In the genomic region with DNA sequence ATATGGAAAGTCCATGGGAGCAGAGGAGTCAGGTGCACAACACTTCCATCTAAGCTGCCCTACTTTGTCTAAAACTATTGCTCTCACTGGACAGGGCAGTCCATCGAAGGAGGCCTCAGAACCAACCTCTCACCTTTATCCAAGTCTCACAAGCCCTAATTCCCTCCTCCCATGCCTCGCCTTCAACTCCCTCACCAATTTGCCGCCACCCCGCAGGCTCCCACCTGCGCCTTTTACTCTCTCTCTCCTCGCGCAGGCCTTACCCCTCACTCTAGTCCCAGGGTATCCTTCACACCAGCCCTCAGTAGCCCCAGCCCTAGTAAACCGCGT, we compare ENCODE assay signal across 8 cellular contexts. TPM values are rescaled to one million over a fixed set of nuclear protein-coding genes. Genes with fewer than 3 reads are reported as not detected.
DNase-seq lines count a peak whose midpoint lies in the region; ATAC-seq and TF ChIP-seq lines count a peak whose summit lies in the region.

No MANE protein-coding gene starts in this region.

- POLR2A ChIA-PET in activated CD4-positive, alpha-beta T cell treated with anti-CD3 and anti-CD28 coated beads for 36 hours (lab: Charles Lee) = interaction anchor here (1.0 to 1.3 kb wide), 2 partner anchors 169 to 248 kb away, joined by 3 read pairs; partner anchors contain the start of gene TIMM10B
- POLR2A ChIA-PET in T-cell (lab: Charles Lee) = interaction anchor here in 1 of 2 donors (0.6 kb wide), 1 partner anchor 116 kb away, joined by 3 read pairs; no protein-coding TSS in a partner anchor

- no peak for ATAC-seq in activated CD4-positive, alpha-beta T cell treated with anti-CD3 and anti-CD28 coated beads for 36 hours
- ATAC-seq in T-cell (replicated peaks in 1 of 4) = no peak
- peak in 1 of 8 donors; percentile 0 for ATAC-seq in heart right ventricle
- no peak for ATAC-seq in GM19351 (IDR thresholded peaks at IDR 0.05; ENCODE audit: unreplicated experiment)

- peak overlapping the region; percentile 52 to 84 (median 74) for H3K4me3 ChIP-seq in heart right ventricle
- peak overlapping the region; percentile 84 for H3K4me3 ChIP-seq in smooth muscle cell

- H3K36me3 Mint-ChIP-seq in activated CD4-positive, alpha-beta T cell treated with anti-CD3 and anti-CD28 coated beads for 36 hours (ENCODE audit: low read depth) = no peaks in the 10 kb centered on the region
- peaks cover 7% of the 10 kb centered on the region for H3K36me3 Mint-ChIP-seq in T-cell

- intact Hi-C loops in activated CD4-positive, alpha-beta T cell treated with anti-CD3 and anti-CD28 coated beads for 36 hours (cut with DNase I, micrococcal nuclease) = loop anchor here (1.0 to 10.0 kb wide), 16 partner anchors 86 to 1753 kb away; partner anchors contain the start of genes APBB1 (in 2 of the 2), ARFIP2 (in 2 of the 2), SMPD1 (in 2 of the 2) and TIMM10B (in 2 of the 2)
- intact Hi-C loops in heart right ventricle (cut with DNase I) = loop anchor here in 3 of 10 donors (2.0 to 10.0 kb wide), 2 partner anchors 81 to 85 kb away; no protein-coding TSS in a partner anchor

- no peaks in the 10 kb centered on the region for H3K27me3 Mint-ChIP-seq in activated CD4-positive, alpha-beta T cell treated with anti-CD3 and anti-CD28 coated beads for 36 hours
- no peaks in the 10 kb centered on the region for H3K27me3 Mint-ChIP-seq in T-cell

- peak overlapping the region; percentile 87 for H2AFZ ChIP-seq in smooth muscle cell (ENCODE audit: low read depth)

- peaks cover 45% of the 10 kb centered on the region for H3K4me1 Mint-ChIP-seq in activated CD4-positive, alpha-beta T cell treated with anti-CD3 and anti-CD28 coated beads for 36 hours
- H3K4me1 Mint-ChIP-seq in T-cell = peaks cover 50 to 57% (median 52%) of the 10 kb centered on the region in 3 donors

- no peaks in the 10 kb centered on the region for H3K27me3 ChIP-seq in heart right ventricle
- H3K27me3 ChIP-seq in smooth muscle cell (ENCODE audit: low read depth) = no peaks in the 10 kb centered on the region

- 1 to 3% methylated on average over 9 of the region's 9 CpGs for WGBS in heart right ventricle, 2 donors
- WGBS in smooth muscle cell (ENCODE audit: low lambda C conversion rate) = 4% methylated on average over 9 of the region's 9 CpGs

- DNase-seq in activated CD4-positive, alpha-beta T cell treated with anti-CD3 and anti-CD28 coated beads for 36 hours = no peak
- no peak for DNase-seq in activated CD4-positive, alpha-beta T cell treated with anti-CD3 and anti-CD28 coated beads, Interleukin-2, amount 50 U/mL, for 4 hours
- DNase-seq in T-cell (peak in 1 of 34 experiments; percentile 6), heart right ventricle (peak in 1 of 2 donors; percentile 11), smooth muscle cell (lab: John Stamatoyannopoulos, UW; ENCODE audit: unreplicated experiment) (no peak), NCI-H510A treated with DMSO at 0.1 percent for 48 hours (lab: John Stamatoyannopoulos, UW) (no peak), glomerular visceral epithelial cell (ENCODE audit: extremely low spot score) (no peak)

- no peaks in the 10 kb centered on the region for H3K36me3 ChIP-seq in heart right ventricle
- no peaks in the 10 kb centered on the region for H3K36me3 ChIP-seq in smooth muscle cell (ENCODE audit: low read depth)

- H3K4me1 ChIP-seq in heart right ventricle (peaks cover 3 to 44% (median 21%) of the 10 kb centered on the region in 9 donors), smooth muscle cell (ENCODE audit: low read depth) (peaks cover 7% of the 10 kb centered on the region)

- H3K27ac ChIP-seq in heart right ventricle = peak overlapping the region in 9 of 10 donors; percentile 43 to 87 (median 79)
- H3K27ac ChIP-seq in smooth muscle cell (ENCODE audit: low read depth) = peak overlapping the region; percentile 82

- peak overlapping the region; percentile 92 for H3K9ac ChIP-seq in smooth muscle cell (ENCODE audit: low read depth)

- no peaks in the 10 kb centered on the region for H3K9me3 Mint-ChIP-seq in activated CD4-positive, alpha-beta T cell treated with anti-CD3 and anti-CD28 coated beads for 36 hours (ENCODE audit: low read depth)
- H3K9me3 Mint-ChIP-seq in T-cell = no peaks in the 10 kb centered on the region

- peaks cover 5% of the 10 kb centered on the region for H3F3A ChIP-seq in smooth muscle cell (ENCODE audit: low read depth)

- CTCF ChIA-PET in activated CD4-positive, alpha-beta T cell treated with anti-CD3 and anti-CD28 coated beads for 36 hours (lab: Charles Lee) = interaction anchor here (0.6 to 1.6 kb wide), 6 partner anchors 16 to 248 kb away, joined by 3 to 4 read pairs (median 4); partner anchors contain the start of gene TIMM10B
- CTCF ChIA-PET in T-cell (lab: Charles Lee) = interaction anchor here in 1 of 2 donors (1.0 kb wide), 1 partner anchor 549 kb away, joined by 3 read pairs; the partner anchor contains the start of gene TRIM5

- peaks cover 20% of the 10 kb centered on the region for H4K20me1 ChIP-seq in smooth muscle cell (ENCODE audit: low read depth)

- H3K9me3 ChIP-seq in heart right ventricle (no peaks in the 10 kb centered on the region), smooth muscle cell (replicated peaks; ENCODE audit: low read depth) (no peaks in the 10 kb centered on the region)

- peak overlapping the region; percentile 93 for H3K4me2 ChIP-seq in smooth muscle cell

- no peak for TF ChIP-seq CTCF in heart right ventricle (IDR thresholded peaks at IDR 0.05)
- TF ChIP-seq CTCF in smooth muscle cell (IDR thresholded peaks at IDR 0.05; ENCODE audit: borderline replicate concordance, insufficient read depth, poor library complexity, severe bottlenecking) = no peak

- peak overlapping the region; percentile 95 for H3K4me3 Mint-ChIP-seq in activated CD4-positive, alpha-beta T cell treated with anti-CD3 and anti-CD28 coated beads for 36 hours
- peak overlapping the region; percentile 98 to 99 (median 98) for H3K4me3 Mint-ChIP-seq in T-cell

- peak overlapping the region; percentile 93 for H3K27ac Mint-ChIP-seq in activated CD4-positive, alpha-beta T cell treated with anti-CD3 and anti-CD28 coated beads for 36 hours
- peak overlapping the region; percentile 95 to 97 for H3K27ac Mint-ChIP-seq in T-cell

- H3K79me2 ChIP-seq in smooth muscle cell (ENCODE audit: low read depth) = peaks cover 52% of the 10 kb centered on the region

RNA-seq across cellular contexts. Expression of gene FHIP1B, which starts 0.5 kb away (rescaled TPM):
- 10 to 100 TPM; 17.0 to 17.1 TPM for total RNA-seq in activated CD4-positive, alpha-beta T cell treated with anti-CD3 and anti-CD28 coated beads for 36 hours
- total RNA-seq in T-cell = 10 to 100 TPM; 28.9 to 49.7 (median 45.4) TPM
- 10 to 100 TPM; 13.4 to 17.3 (median 14.3) TPM for total RNA-seq in heart right ventricle
- polyA plus RNA-seq in heart right ventricle = 10 to 100 TPM; 20.2 to 23.3 TPM
- total RNA-seq in smooth muscle cell = 16.2 and 17.9 TPM in 2 replicates
- 16.2 and 22.1 TPM in 2 replicates for polyA plus RNA-seq in smooth muscle cell

RNA-seq across cellular contexts. Expression of gene CNGA4, which starts 4.9 kb away (rescaled TPM):
- under 1 TPM; 0.21 to 0.25 TPM for total RNA-seq in activated CD4-positive, alpha-beta T cell treated with anti-CD3 and anti-CD28 coated beads for 36 hours
- total RNA-seq in T-cell = under 1 TPM; 0.20 to 0.88 (median 0.44) TPM
- under 1 TPM in 1 of 10 donors, not detected in 9; 0.13 TPM for total RNA-seq in heart right ventricle
- polyA plus RNA-seq in heart right ventricle = under 1 TPM in 1 of 2 donors, not detected in 1; 0.01 TPM
- 0.58 TPM in 1 of 2 replicates, not detected in the other for total RNA-seq in smooth muscle cell
- not detected in 2 replicates for polyA plus RNA-seq in smooth muscle cell

RNA-seq across cellular contexts. Expression of gene CCKBR, which starts 25.7 kb away (rescaled TPM):
- total RNA-seq in activated CD4-positive, alpha-beta T cell treated with anti-CD3 and anti-CD28 coated beads for 36 hours = not detected
- not detected for total RNA-seq in T-cell
- not detected for total RNA-seq in heart right ventricle
- under 1 TPM in 1 of 2 donors, not detected in 1; 0.15 TPM for polyA plus RNA-seq in heart right ventricle
- total RNA-seq in smooth muscle cell = 0.09 and 0.27 TPM in 2 replicates
- 0.26 and 0.69 TPM in 2 replicates for polyA plus RNA-seq in smooth muscle cell

RNA-seq across cellular contexts. Expression of gene C11orf42, which starts 28.6 kb away (rescaled TPM):
- not detected for total RNA-seq in activated CD4-positive, alpha-beta T cell treated with anti-CD3 and anti-CD28 coated beads for 36 hours
- not detected for total RNA-seq in T-cell
- total RNA-seq in heart right ventricle = not detected
- polyA plus RNA-seq in heart right ventricle = not detected
- total RNA-seq in smooth muscle cell = not detected in 2 replicates
- polyA plus RNA-seq in smooth muscle cell = 0.41 TPM in 1 of 2 replicates, not detected in the other

RNA-seq across cellular contexts. Expression of gene OR52W1, which starts 34.9 kb away (rescaled TPM):
- not detected for total RNA-seq in activated CD4-positive, alpha-beta T cell treated with anti-CD3 and anti-CD28 coated beads for 36 hours
- not detected for total RNA-seq in T-cell
- not detected for total RNA-seq in heart right ventricle
- polyA plus RNA-seq in heart right ventricle = not detected
- total RNA-seq in smooth muscle cell = not detected in 2 replicates
- polyA plus RNA-seq in smooth muscle cell = not detected in 2 replicates
